ENCODE assay signal across 8 cellular contexts in the genomic region with DNA sequence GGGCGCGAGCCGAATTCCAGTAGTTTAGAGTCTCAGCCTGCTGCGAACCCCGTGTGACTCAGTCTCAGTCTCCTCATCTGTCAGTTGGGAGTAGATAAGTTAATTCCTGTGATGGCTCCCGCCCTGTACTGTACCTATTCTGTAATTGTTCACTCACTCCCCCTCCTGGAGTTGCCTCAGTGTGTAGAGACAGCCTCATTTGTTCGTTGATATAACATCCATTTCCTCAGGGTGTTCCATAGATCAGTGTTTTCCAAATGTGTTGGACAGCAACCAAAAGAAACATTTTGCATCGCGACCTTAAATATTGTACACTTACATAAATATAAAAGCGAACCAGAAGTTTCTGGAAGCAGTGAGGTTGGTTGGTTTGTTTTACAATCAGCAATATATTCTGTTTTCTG. TPM values are rescaled to one million over a fixed set of nuclear protein-coding genes. Genes with fewer than 3 reads are reported as not detected.
DNase-seq lines count a peak whose midpoint lies in the region; ATAC-seq and TF ChIP-seq lines count a peak whose summit lies in the region.

No MANE protein-coding gene starts in this region.

- H3K27ac Mint-ChIP-seq in T-helper 2 cell treated with Interferon-gamma antibody and Interleukin-4, amounts not matched to agents 5 μg/mL and 100 μg/mL, for 36 hours: peak overlapping the region; percentile 100

- no peak for TF ChIP-seq CTCF in fibroblast of pulmonary artery (IDR thresholded peaks at IDR 0.05; ENCODE audit: low read length, missing control alignments)

- peaks cover 29% of the 10 kb centered on the region for H3K4me1 Mint-ChIP-seq in T-helper 2 cell treated with Interferon-gamma antibody and Interleukin-4, amounts not matched to agents 5 μg/mL and 100 μg/mL, for 36 hours (ENCODE audit: low read depth)

- peak overlapping the region; percentile 93 for H3K4me3 Mint-ChIP-seq in T-helper 2 cell treated with Interferon-gamma antibody and Interleukin-4, amounts not matched to agents 5 μg/mL and 100 μg/mL, for 36 hours

- H3K27ac ChIP-seq in SJCRH30: peak overlapping the region; percentile 84

- no peaks in the 10 kb centered on the region for H3K9me3 Mint-ChIP-seq in T-helper 2 cell treated with Interferon-gamma antibody and Interleukin-4, amounts not matched to agents 5 μg/mL and 100 μg/mL, for 36 hours

- H3K4me3 ChIP-seq in SJCRH30 (peak overlapping the region; percentile 75), fibroblast of pulmonary artery (replicated peaks; ENCODE audit: low read depth, low read length) (peak overlapping the region; percentile 69)

- peaks cover 3% of the 10 kb centered on the region for H3K27me3 Mint-ChIP-seq in T-helper 2 cell treated with Interferon-gamma antibody and Interleukin-4, amounts not matched to agents 5 μg/mL and 100 μg/mL, for 36 hours (ENCODE audit: low read depth)

- peaks cover 20% of the 10 kb centered on the region for H3K36me3 ChIP-seq in SJCRH30

- H3K9me3 ChIP-seq in SJCRH30 (replicated peaks): no peaks in the 10 kb centered on the region

- H3K27me3 ChIP-seq in SJCRH30: no peaks in the 10 kb centered on the region

- ATAC-seq in HG02642 (IDR thresholded peaks at IDR 0.05; ENCODE audit: poor library complexity, unreplicated experiment) (no peak), HG03571 (IDR thresholded peaks at IDR 0.05; ENCODE audit: unreplicated experiment) (no peak), HG03280 (IDR thresholded peaks at IDR 0.05; ENCODE audit: unreplicated experiment) (no peak)

- H3K36me3 Mint-ChIP-seq in T-helper 2 cell treated with Interferon-gamma antibody and Interleukin-4, amounts not matched to agents 5 μg/mL and 100 μg/mL, for 36 hours (ENCODE audit: low read depth): peaks cover 35% of the 10 kb centered on the region

- DNase-seq in T-helper 2 cell treated with Interferon-gamma antibody and Interleukin-4, amounts not matched to agents 5 μg/mL and 100 μg/mL, for 36 hours (ENCODE audit: low spot score): no peak
- no peak for DNase-seq in T-helper 2 cell
- no peak for DNase-seq in SJCRH30
- no peak for DNase-seq in fibroblast of pulmonary artery (ENCODE audit: low read depth)
- peak; percentile 79 for DNase-seq in renal cortical epithelial cell (ENCODE audit: low read depth)

- no peaks in the 10 kb centered on the region for H3K4me1 ChIP-seq in SJCRH30

RNA-seq across cellular contexts. Expression of a gene that starts 0.7 kb away (rescaled TPM):
- total RNA-seq in SJCRH30 (2014; rRNA removed; shearing (Covaris generic)): 22.2 and 22.6 TPM in 2 replicates
- 16.3 and 34.8 TPM in 2 replicates for total RNA-seq in renal cortical epithelial cell

RNA-seq across cellular contexts. Expression of a gene that starts 26.1 kb away (rescaled TPM):
- total RNA-seq in SJCRH30 (2014; rRNA removed; shearing (Covaris generic)): 67.6 and 74.5 TPM in 2 replicates
- 161 and 196 TPM in 2 replicates for total RNA-seq in renal cortical epithelial cell

RNA-seq across cellular contexts. Expression of a gene that starts 26.5 kb away (rescaled TPM):
- total RNA-seq in SJCRH30 (2014; rRNA removed; shearing (Covaris generic)): 48.2 and 58.4 TPM in 2 replicates
- 14.4 and 50.9 TPM in 2 replicates for total RNA-seq in renal cortical epithelial cell

RNA-seq across cellular contexts. Expression of a gene that starts 51.0 kb away (rescaled TPM):
- total RNA-seq in SJCRH30 (2014; rRNA removed; shearing (Covaris generic)): not detected in 2 replicates
- not detected in 2 replicates for total RNA-seq in renal cortical epithelial cell
